Comparison of ENCODE assay signal across 8 cellular contexts in the genomic region with DNA sequence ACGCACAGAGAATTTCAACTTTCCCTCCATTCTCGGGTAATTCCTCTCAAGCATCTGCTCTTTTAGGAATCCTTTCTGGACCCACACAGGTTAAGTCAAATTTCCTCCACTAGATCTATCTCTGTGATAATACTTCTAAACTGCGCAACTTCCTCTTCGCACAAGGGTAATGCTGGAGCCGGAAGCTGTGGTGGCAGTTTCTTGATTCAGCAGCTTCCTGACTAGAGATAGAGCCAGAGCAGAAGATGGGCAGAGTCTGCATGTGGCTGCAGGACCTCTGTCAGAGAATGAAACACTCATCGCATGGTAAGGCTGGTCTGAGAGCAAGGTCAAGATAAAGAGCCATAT. TPM values are rescaled to one million over a fixed set of nuclear protein-coding genes. Genes with fewer than 3 reads are reported as not detected.
DNase-seq lines count a peak whose midpoint lies in the region; ATAC-seq lines count a peak whose summit lies in the region.

No MANE protein-coding gene starts in this region.

- peaks cover 0 to 2% (median 0%) of the 10 kb centered on the region in 3 donors for H3K9me3 ChIP-seq in skeletal muscle tissue (ENCODE audit: control insufficient read depth in 3 of 3, low read length in 3 of 3)

- CTCF ChIA-PET in T-cell (lab: Charles Lee), result interaction anchor here (0.6 to 3.5 kb wide), 9 partner anchors 9 to 129 kb away, joined by 3 to 37 read pairs (median 4); a partner anchor contains a TSS

- H3K9me3 Mint-ChIP-seq in T-cell, result no peaks in the 10 kb centered on the region
- H3K9me3 Mint-ChIP-seq in activated naive CD8-positive, alpha-beta T cell treated with anti-CD3 and anti-CD28 coated beads, Interleukin-2, amount 50 U/mL, for 24 hours, result no peaks in the 10 kb centered on the region

- peak overlapping the region; percentile 75 to 96 (median 91) for H3K4me3 Mint-ChIP-seq in T-cell
- H3K4me3 Mint-ChIP-seq in activated naive CD8-positive, alpha-beta T cell treated with anti-CD3 and anti-CD28 coated beads, Interleukin-2, amount 50 U/mL, for 24 hours, result peak overlapping the region; percentile 89

- peaks cover 71 to 76% (median 73%) of the 10 kb centered on the region in 3 donors for H3K4me1 Mint-ChIP-seq in T-cell
- H3K4me1 Mint-ChIP-seq in activated naive CD8-positive, alpha-beta T cell treated with anti-CD3 and anti-CD28 coated beads, Interleukin-2, amount 50 U/mL, for 24 hours, result peaks cover 80% of the 10 kb centered on the region

- H3K4me1 ChIP-seq in skeletal muscle tissue (ENCODE audit: control insufficient read depth in 3 of 3, insufficient read depth in 3 of 3, low read length in 3 of 3), result no peaks in the 10 kb centered on the region

- no peaks in the 10 kb centered on the region for H3K27me3 ChIP-seq in skeletal muscle tissue (ENCODE audit: control insufficient read depth in 3 of 3, insufficient read depth in 3 of 3, low read length in 3 of 3)

- H3K9ac ChIP-seq in skeletal muscle tissue (ENCODE audit: low read depth in 1 of 3, low read length in 3 of 3), result no peak overlapping the region

- ATAC-seq in GM18861 (IDR thresholded peaks at IDR 0.05; ENCODE audit: unreplicated experiment), result peak; percentile 83
- peak; percentile 90 for ATAC-seq in HG02981 (IDR thresholded peaks at IDR 0.05; ENCODE audit: unreplicated experiment)
- peak; percentile 83 to 90 (median 86) for ATAC-seq in T-cell (replicated peaks in 1 of 4)
- peak; percentile 76 for ATAC-seq in activated naive CD8-positive, alpha-beta T cell treated with anti-CD3 and anti-CD28 coated beads, Interleukin-2, amount 50 U/mL, for 24 hours

- no peak overlapping the region for H3K4me3 ChIP-seq in skeletal muscle tissue (ENCODE audit: low read length in 3 of 3)

- H3K27ac ChIP-seq in skeletal muscle tissue (ENCODE audit: low read depth, low read length), result peak overlapping the region; percentile 12

- H3K27ac Mint-ChIP-seq in T-cell, result peak overlapping the region; percentile 98 to 99
- peak overlapping the region; percentile 95 for H3K27ac Mint-ChIP-seq in activated naive CD8-positive, alpha-beta T cell treated with anti-CD3 and anti-CD28 coated beads, Interleukin-2, amount 50 U/mL, for 24 hours

- H3K36me3 ChIP-seq in skeletal muscle tissue (ENCODE audit: control insufficient read depth in 3 of 3, insufficient read depth in 3 of 3, low read length in 3 of 3), result no peaks in the 10 kb centered on the region

- H3K36me3 Mint-ChIP-seq in T-cell, result peaks cover 11% of the 10 kb centered on the region
- H3K36me3 Mint-ChIP-seq in activated naive CD8-positive, alpha-beta T cell treated with anti-CD3 and anti-CD28 coated beads, Interleukin-2, amount 50 U/mL, for 24 hours (ENCODE audit: low read depth), result peaks cover 9% of the 10 kb centered on the region

- DNase-seq in T-cell (peak; percentile 56 to 89 (median 81)), COLO668 (lab: John Stamatoyannopoulos, UW; ENCODE audit: unreplicated experiment) (no peak), DMS 273 (lab: John Stamatoyannopoulos, UW; ENCODE audit: unreplicated experiment) (no peak), NCI-H1417 treated with DMSO at 0.1 percent for 48 hours (lab: John Stamatoyannopoulos, UW) (no peak)
- peak; percentile 72 for DNase-seq in activated naive CD8-positive, alpha-beta T cell treated with anti-CD3 and anti-CD28 coated beads, Interleukin-2, amount 50 U/mL, for 24 hours

- no peaks in the 10 kb centered on the region for H3K27me3 Mint-ChIP-seq in T-cell
- H3K27me3 Mint-ChIP-seq in activated naive CD8-positive, alpha-beta T cell treated with anti-CD3 and anti-CD28 coated beads, Interleukin-2, amount 50 U/mL, for 24 hours, result no peaks in the 10 kb centered on the region

- POLR2A ChIA-PET in T-cell (lab: Charles Lee), result interaction anchor here (0.5 to 6.0 kb wide), 9 partner anchors 11 to 129 kb away, joined by 3 to 84 read pairs (median 6); a partner anchor contains a TSS

RNA-seq across cellular contexts. Expression of a gene that starts 11.1 kb away (rescaled TPM):
- 100 to 1,000 TPM; 229 to 259 (median 238) TPM for total RNA-seq in T-cell
- total RNA-seq in skeletal muscle tissue, result 27.7 TPM

Comparison
In these comparisons a context has a peak if more than half of its experiments do, and no peak if none do; other contexts are left out.
1. DNase-seq: peak in T-cell (34 of 34) and activated naive CD8-positive, alpha-beta T cell treated with anti-CD3 and anti-CD28 coated beads, Interleukin-2, amount 50 U/mL, for 24 hours (single experiment); none in COLO668 (single experiment), DMS 273 (single experiment) and NCI-H1417 treated with DMSO at 0.1 percent for 48 hours (single experiment).
2. Peak in every context shown above with its lines, with median percentiles within 50 percentile points of each other: ATAC-seq.